1 cellular context compared by ENCODE assay signal in genomic region chr19:55070755-55071502, GRCh38.
TF ChIP-seq lines count a peak whose summit lies in the region.

No MANE protein-coding gene starts in this region.

TF ChIP-seq in K562, 482 proteins besides CTCF, POLR2A, EP300 and RAD21:
- TF ChIP-seq MAZ (CRISPR knock-in tag; conservative IDR thresholded peaks at IDR 0.05 in 1 of 2, IDR thresholded peaks at IDR 0.05 in 1 of 2) = peak; percentile 42 to 66; a peak in 1 of 4 replicates
- 0 out of 2 replicates have a peak, but pooled peaks have one; percentile 2 for TF ChIP-seq POLR2G (IDR thresholded peaks at IDR 0.05; ENCODE audit: low read depth, low read length)
- TF ChIP-seq SMARCA4 (IDR thresholded peaks at IDR 0.05) = no peak
- TF ChIP-seq FOSL1 (tag; conservative IDR thresholded peaks at IDR 0.05) = peak; percentile 71
- TF ChIP-seq MEIS2 (IDR thresholded peaks at IDR 0.05; ENCODE audit: partially characterized antibody) = peak; percentile 53
- TF ChIP-seq DLX4 (CRISPR knock-in tag; IDR thresholded peaks at IDR 0.05) = no peak
- TF ChIP-seq JUND (IDR thresholded peaks at IDR 0.05; ENCODE audit: borderline replicate concordance, low read depth, low read length) = peak; percentile 46; the same call in 1 of the 2 replicates
- no peak for TF ChIP-seq JUND (tag; IDR thresholded peaks at IDR 0.05; ENCODE audit: borderline replicate concordance, low read depth, low read length)
- no peak for TF ChIP-seq FOXA1 (IDR thresholded peaks at IDR 0.05; ENCODE audit: borderline replicate concordance)
- TF ChIP-seq SRF (CRISPR knock-in tag; IDR thresholded peaks at IDR 0.05) = peak in 1 of 2 experiments; percentile 80; a peak in 1 of 4 replicates
- TF ChIP-seq PRDM10 (IDR thresholded peaks at IDR 0.05; ENCODE audit: partially characterized antibody) = peak; percentile 43
- TF ChIP-seq NFIC (IDR thresholded peaks at IDR 0.05) = peak; percentile 75
- no peak for TF ChIP-seq ETS1 (conservative IDR thresholded peaks at IDR 0.05; ENCODE audit: control insufficient read depth, low read depth, low read length)
- peak; percentile 65 for TF ChIP-seq VEZF1 (CRISPR knock-in tag; IDR thresholded peaks at IDR 0.05)
- TF ChIP-seq RFX5 (IDR thresholded peaks at IDR 0.05; ENCODE audit: low read depth, low read length) = no peak
- no peak for TF ChIP-seq KLF6 (CRISPR knock-in tag; IDR thresholded peaks at IDR 0.05; ENCODE audit: borderline replicate concordance)
- peak; percentile 24; the same call in 1 of the 2 replicates for TF ChIP-seq EGR1 (conservative IDR thresholded peaks at IDR 0.05)
- peak; percentile 27; the same call in 1 of the 2 replicates for TF ChIP-seq ARID1B (IDR thresholded peaks at IDR 0.05)
- peak; percentile 79 for TF ChIP-seq PKNOX1 (IDR thresholded peaks at IDR 0.05)
- TF ChIP-seq ATF3 (IDR thresholded peaks at IDR 0.05) = peak; percentile 51; the same call in 1 of the 2 replicates
- TF ChIP-seq ATF3 (CRISPR knock-in tag; conservative IDR thresholded peaks at IDR 0.05) = no peak
- TF ChIP-seq ZBTB7A (IDR thresholded peaks at IDR 0.05; ENCODE audit: borderline replicate concordance, control insufficient read depth, low read depth, low read length) = 0 out of 2 replicates have a peak, but pooled peaks have one; percentile 5
- 0 out of 4 replicates have a peak, but pooled peaks of 1 of the 2 experiments have one; percentile 3 for TF ChIP-seq KDM1A (IDR thresholded peaks at IDR 0.05)
TF ChIP-seq in K562: peak in this region for 15.
